In the genomic region with DNA sequence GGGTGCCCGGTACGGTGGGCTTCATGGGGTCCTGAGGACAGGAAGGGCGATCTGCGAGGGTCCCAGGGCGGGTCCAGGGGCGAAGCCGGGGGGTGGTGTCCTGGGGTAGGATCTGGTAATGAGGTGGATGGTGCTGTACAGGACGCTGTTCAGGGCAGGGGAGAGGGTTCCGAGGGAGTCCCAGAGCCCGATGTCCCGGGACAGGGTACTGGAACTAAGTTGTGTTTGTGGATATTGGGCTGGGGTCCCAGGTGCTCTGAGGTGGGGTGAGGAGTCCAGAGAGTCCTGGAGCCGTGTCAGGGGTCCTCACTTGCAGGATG, we compare ENCODE assay signal across 1 cellular context.
TF ChIP-seq lines count a peak whose summit lies in the region.

No MANE protein-coding gene starts in this region.

TF ChIP-seq in K562, 482 proteins besides CTCF, POLR2A, EP300 and RAD21:
- TF ChIP-seq KLF6 (CRISPR knock-in tag; IDR thresholded peaks at IDR 0.05; ENCODE audit: borderline replicate concordance) (0 out of 2 replicates have a peak, but pooled peaks have one; percentile 9), ZNF212 (CRISPR knock-in tag; IDR thresholded peaks at IDR 0.05) (0 out of 2 replicates have a peak, but pooled peaks have one; percentile 64), WHSC1 (IDR thresholded peaks at IDR 0.05; ENCODE audit: low read length) (peak; percentile 10), GABPB2 (CRISPR knock-in tag; conservative IDR thresholded peaks at IDR 0.05) (0 out of 2 replicates have a peak, but pooled peaks have one; percentile 4), NR2F6 (CRISPR knock-in tag; IDR thresholded peaks at IDR 0.05) (peak; percentile 67; the same call in 1 of the 2 replicates), ZNF174 (CRISPR knock-in tag; IDR thresholded peaks at IDR 0.05) (no peak), BHLHE40 (IDR thresholded peaks at IDR 0.05; ENCODE audit: low read length) (no peak), PHF20 (IDR thresholded peaks at IDR 0.05; ENCODE audit: partially characterized antibody) (no peak), ZNF41 (CRISPR knock-in tag; conservative IDR thresholded peaks at IDR 0.05) (peak; percentile 72; the same call in 1 of the 2 replicates), ZNF408 (CRISPR knock-in tag; IDR thresholded peaks at IDR 0.05; ENCODE audit: low read depth) (peak; percentile 61; the same call in 1 of the 2 replicates), KAT2B (IDR thresholded peaks at IDR 0.05; ENCODE audit: low read depth, low read length) (peak; percentile 30), RCOR1 (IDR thresholded peaks at IDR 0.05; ENCODE audit: borderline replicate concordance in 1 of 2, low read depth in 2 of 2, low read length in 2 of 2) (peak in 1 of 2 experiments; percentile 33; a peak in 1 of 4 replicates), NFRKB (IDR thresholded peaks at IDR 0.05; ENCODE audit: low read depth) (no peak), TAF15 (IDR thresholded peaks at IDR 0.05; ENCODE audit: low read depth, low read length) (0 out of 2 replicates have a peak, but pooled peaks have one; percentile 22), POU5F1 (IDR thresholded peaks at IDR 0.05; ENCODE audit: borderline replicate concordance, low read depth, low read length, partially characterized antibody) (peak; percentile 12), IFI16 (CRISPR knock-in tag; IDR thresholded peaks at IDR 0.05) (peak; percentile 52; the same call in 1 of the 2 replicates), E2F3 (CRISPR knock-in tag; IDR thresholded peaks at IDR 0.05) (no peak; the same call in 1 of the 2 replicates), ZFP1 (CRISPR knock-in tag; IDR thresholded peaks at IDR 0.05) (0 out of 2 replicates have a peak, but pooled peaks have one; percentile 40), DIDO1 (tag; IDR thresholded peaks at IDR 0.05; ENCODE audit: low read depth) (peak; percentile 27; the same call in 1 of the 2 replicates), MAFF (IDR thresholded peaks at IDR 0.05; ENCODE audit: low read length) (no peak), ZNF561 (CRISPR knock-in tag; conservative IDR thresholded peaks at IDR 0.05) (0 out of 2 replicates have a peak, but pooled peaks have one; percentile 75), ATF1 (CRISPR knock-in tag; IDR thresholded peaks at IDR 0.05) (no peak), ATF1 (tag; IDR thresholded peaks at IDR 0.05) (no peak), CHD1 (IDR thresholded peaks at IDR 0.05; ENCODE audit: low read length) (no peak), OTX1 (CRISPR knock-in tag; IDR thresholded peaks at IDR 0.05) (peak; percentile 87), ZNF311 (CRISPR knock-in tag; IDR thresholded peaks at IDR 0.05) (peak; percentile 16; the same call in 1 of the 2 replicates), ZNF764 (CRISPR knock-in tag; IDR thresholded peaks at IDR 0.05; ENCODE audit: low read depth) (peak; percentile 80; the same call in 1 of the 2 replicates), JUNB (CRISPR knock-in tag; conservative IDR thresholded peaks at IDR 0.05) (peak; percentile 38), ZFPM2 (CRISPR knock-in tag; IDR thresholded peaks at IDR 0.05) (0 out of 2 replicates have a peak, but pooled peaks have one; percentile 9), TBL1XR1 (IDR thresholded peaks at IDR 0.05; ENCODE audit: low read length in 2 of 2) (0 out of 4 replicates have a peak, but pooled peaks of 1 of the 2 experiments have one; percentile 26), HOXB6 (CRISPR knock-in tag; IDR thresholded peaks at IDR 0.05; ENCODE audit: borderline replicate concordance) (0 out of 2 replicates have a peak, but pooled peaks have one; percentile 12), MAFK (IDR thresholded peaks at IDR 0.05; ENCODE audit: low read length) (peak; percentile 34; the same call in 1 of the 2 replicates), ZZZ3 (IDR thresholded peaks at IDR 0.05) (no peak), SRSF1 (IDR thresholded peaks at IDR 0.05; ENCODE audit: low read depth, low read length) (no peak), ELF2 (CRISPR knock-in tag; IDR thresholded peaks at IDR 0.05) (peak; percentile 81), ELF4 (CRISPR knock-in tag; IDR thresholded peaks at IDR 0.05) (peak; percentile 84), ZNF134 (CRISPR knock-in tag; conservative IDR thresholded peaks at IDR 0.05) (no peak), ZNF12 (CRISPR knock-in tag; IDR thresholded peaks at IDR 0.05) (no peak), HEY1 (CRISPR knock-in tag; IDR thresholded peaks at IDR 0.05; ENCODE audit: borderline replicate concordance) (no peak), MCM7 (IDR thresholded peaks at IDR 0.05) (no peak), SAP30 (IDR thresholded peaks at IDR 0.05; ENCODE audit: borderline replicate concordance, insufficient read depth, low read depth, low read length, poor library complexity, severe bottlenecking) (peak; percentile 83), SRF (CRISPR knock-in tag; IDR thresholded peaks at IDR 0.05) (peak in 1 of 2 experiments; percentile 72; a peak in 1 of 4 replicates), ZNF57 (CRISPR knock-in tag; IDR thresholded peaks at IDR 0.05) (0 out of 2 replicates have a peak, but pooled peaks have one; percentile 85), CHD2 (IDR thresholded peaks at IDR 0.05; ENCODE audit: low read depth, low read length) (peak; percentile 12; the same call in 1 of the 2 replicates), CHD4 (IDR thresholded peaks at IDR 0.05; ENCODE audit: insufficient read depth, insufficient replicate concordance, low read depth, low read length, poor library complexity, severe bottlenecking) (peak; percentile 80), ZBTB7A (IDR thresholded peaks at IDR 0.05; ENCODE audit: borderline replicate concordance, control insufficient read depth, low read depth, low read length) (no peak), ZNF707 (CRISPR knock-in tag; conservative IDR thresholded peaks at IDR 0.05) (peak; percentile 55), PHB (CRISPR knock-in tag; IDR thresholded peaks at IDR 0.05) (peak; percentile 6; the same call in 1 of the 2 replicates), ZNF436 (CRISPR knock-in tag; IDR thresholded peaks at IDR 0.05) (0 out of 2 replicates have a peak, but pooled peaks have one; percentile 37), NR4A1 (CRISPR knock-in tag; IDR thresholded peaks at IDR 0.05) (peak; percentile 33; the same call in 1 of the 2 replicates), NR4A1 (tag; IDR thresholded peaks at IDR 0.05) (no peak)
- TF ChIP-seq, protein P1, sequence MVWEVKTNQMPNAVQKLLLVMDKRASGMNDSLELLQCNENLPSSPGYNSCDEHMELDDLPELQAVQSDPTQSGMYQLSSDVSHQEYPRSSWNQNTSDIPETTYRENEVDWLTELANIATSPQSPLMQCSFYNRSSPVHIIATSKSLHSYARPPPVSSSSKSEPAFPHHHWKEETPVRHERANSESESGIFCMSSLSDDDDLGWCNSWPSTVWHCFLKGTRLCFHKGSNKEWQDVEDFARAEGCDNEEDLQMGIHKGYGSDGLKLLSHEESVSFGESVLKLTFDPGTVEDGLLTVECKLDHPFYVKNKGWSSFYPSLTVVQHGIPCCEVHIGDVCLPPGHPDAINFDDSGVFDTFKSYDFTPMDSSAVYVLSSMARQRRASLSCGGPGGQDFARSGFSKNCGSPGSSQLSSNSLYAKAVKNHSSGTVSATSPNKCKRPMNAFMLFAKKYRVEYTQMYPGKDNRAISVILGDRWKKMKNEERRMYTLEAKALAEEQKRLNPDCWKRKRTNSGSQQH (CRISPR knock-in tag; IDR thresholded peaks at IDR 0.05): peak; percentile 91
- TF ChIP-seq, protein P2, sequence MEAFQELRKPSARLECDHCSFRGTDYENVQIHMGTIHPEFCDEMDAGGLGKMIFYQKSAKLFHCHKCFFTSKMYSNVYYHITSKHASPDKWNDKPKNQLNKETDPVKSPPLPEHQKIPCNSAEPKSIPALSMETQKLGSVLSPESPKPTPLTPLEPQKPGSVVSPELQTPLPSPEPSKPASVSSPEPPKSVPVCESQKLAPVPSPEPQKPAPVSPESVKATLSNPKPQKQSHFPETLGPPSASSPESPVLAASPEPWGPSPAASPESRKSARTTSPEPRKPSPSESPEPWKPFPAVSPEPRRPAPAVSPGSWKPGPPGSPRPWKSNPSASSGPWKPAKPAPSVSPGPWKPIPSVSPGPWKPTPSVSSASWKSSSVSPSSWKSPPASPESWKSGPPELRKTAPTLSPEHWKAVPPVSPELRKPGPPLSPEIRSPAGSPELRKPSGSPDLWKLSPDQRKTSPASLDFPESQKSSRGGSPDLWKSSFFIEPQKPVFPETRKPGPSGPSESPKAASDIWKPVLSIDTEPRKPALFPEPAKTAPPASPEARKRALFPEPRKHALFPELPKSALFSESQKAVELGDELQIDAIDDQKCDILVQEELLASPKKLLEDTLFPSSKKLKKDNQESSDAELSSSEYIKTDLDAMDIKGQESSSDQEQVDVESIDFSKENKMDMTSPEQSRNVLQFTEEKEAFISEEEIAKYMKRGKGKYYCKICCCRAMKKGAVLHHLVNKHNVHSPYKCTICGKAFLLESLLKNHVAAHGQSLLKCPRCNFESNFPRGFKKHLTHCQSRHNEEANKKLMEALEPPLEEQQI (IDR thresholded peaks at IDR 0.05): no peak
- TF ChIP-seq, protein P3, sequence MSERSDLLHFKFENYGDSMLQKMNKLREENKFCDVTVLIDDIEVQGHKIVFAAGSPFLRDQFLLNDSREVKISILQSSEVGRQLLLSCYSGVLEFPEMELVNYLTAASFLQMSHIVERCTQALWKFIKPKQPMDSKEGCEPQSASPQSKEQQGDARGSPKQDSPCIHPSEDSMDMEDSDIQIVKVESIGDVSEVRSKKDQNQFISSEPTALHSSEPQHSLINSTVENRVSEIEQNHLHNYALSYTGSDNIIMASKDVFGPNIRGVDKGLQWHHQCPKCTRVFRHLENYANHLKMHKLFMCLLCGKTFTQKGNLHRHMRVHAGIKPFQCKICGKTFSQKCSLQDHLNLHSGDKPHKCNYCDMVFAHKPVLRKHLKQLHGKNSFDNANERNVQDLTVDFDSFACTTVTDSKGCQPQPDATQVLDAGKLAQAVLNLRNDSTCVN (CRISPR knock-in tag; IDR thresholded peaks at IDR 0.05): peak; percentile 91
- TF ChIP-seq, protein P4, sequence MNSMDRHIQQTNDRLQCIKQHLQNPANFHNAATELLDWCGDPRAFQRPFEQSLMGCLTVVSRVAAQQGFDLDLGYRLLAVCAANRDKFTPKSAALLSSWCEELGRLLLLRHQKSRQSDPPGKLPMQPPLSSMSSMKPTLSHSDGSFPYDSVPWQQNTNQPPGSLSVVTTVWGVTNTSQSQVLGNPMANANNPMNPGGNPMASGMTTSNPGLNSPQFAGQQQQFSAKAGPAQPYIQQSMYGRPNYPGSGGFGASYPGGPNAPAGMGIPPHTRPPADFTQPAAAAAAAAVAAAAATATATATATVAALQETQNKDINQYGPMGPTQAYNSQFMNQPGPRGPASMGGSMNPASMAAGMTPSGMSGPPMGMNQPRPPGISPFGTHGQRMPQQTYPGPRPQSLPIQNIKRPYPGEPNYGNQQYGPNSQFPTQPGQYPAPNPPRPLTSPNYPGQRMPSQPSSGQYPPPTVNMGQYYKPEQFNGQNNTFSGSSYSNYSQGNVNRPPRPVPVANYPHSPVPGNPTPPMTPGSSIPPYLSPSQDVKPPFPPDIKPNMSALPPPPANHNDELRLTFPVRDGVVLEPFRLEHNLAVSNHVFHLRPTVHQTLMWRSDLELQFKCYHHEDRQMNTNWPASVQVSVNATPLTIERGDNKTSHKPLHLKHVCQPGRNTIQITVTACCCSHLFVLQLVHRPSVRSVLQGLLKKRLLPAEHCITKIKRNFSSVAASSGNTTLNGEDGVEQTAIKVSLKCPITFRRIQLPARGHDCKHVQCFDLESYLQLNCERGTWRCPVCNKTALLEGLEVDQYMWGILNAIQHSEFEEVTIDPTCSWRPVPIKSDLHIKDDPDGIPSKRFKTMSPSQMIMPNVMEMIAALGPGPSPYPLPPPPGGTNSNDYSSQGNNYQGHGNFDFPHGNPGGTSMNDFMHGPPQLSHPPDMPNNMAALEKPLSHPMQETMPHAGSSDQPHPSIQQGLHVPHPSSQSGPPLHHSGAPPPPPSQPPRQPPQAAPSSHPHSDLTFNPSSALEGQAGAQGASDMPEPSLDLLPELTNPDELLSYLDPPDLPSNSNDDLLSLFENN (IDR thresholded peaks at IDR 0.05; ENCODE audit: low read depth in 2 of 2, low read length in 2 of 2): peak in 1 of 2 experiments; percentile 28; a peak in 1 of 4 replicates
- TF ChIP-seq, protein P5, sequence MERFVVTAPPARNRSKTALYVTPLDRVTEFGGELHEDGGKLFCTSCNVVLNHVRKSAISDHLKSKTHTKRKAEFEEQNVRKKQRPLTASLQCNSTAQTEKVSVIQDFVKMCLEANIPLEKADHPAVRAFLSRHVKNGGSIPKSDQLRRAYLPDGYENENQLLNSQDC (CRISPR knock-in tag; IDR thresholded peaks at IDR 0.05): 0 out of 2 replicates have a peak, but pooled peaks have one; percentile 16
- TF ChIP-seq, protein P6, sequence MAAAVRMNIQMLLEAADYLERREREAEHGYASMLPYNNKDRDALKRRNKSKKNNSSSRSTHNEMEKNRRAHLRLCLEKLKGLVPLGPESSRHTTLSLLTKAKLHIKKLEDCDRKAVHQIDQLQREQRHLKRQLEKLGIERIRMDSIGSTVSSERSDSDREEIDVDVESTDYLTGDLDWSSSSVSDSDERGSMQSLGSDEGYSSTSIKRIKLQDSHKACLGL (CRISPR knock-in tag; IDR thresholded peaks at IDR 0.05; ENCODE audit: borderline replicate concordance, poor library complexity, severe bottlenecking): peak; percentile 3
- TF ChIP-seq, protein P7, sequence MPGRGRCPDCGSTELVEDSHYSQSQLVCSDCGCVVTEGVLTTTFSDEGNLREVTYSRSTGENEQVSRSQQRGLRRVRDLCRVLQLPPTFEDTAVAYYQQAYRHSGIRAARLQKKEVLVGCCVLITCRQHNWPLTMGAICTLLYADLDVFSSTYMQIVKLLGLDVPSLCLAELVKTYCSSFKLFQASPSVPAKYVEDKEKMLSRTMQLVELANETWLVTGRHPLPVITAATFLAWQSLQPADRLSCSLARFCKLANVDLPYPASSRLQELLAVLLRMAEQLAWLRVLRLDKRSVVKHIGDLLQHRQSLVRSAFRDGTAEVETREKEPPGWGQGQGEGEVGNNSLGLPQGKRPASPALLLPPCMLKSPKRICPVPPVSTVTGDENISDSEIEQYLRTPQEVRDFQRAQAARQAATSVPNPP (IDR thresholded peaks at IDR 0.05; ENCODE audit: borderline replicate concordance, insufficient read depth, insufficient read length): no peak
- TF ChIP-seq, protein P8, sequence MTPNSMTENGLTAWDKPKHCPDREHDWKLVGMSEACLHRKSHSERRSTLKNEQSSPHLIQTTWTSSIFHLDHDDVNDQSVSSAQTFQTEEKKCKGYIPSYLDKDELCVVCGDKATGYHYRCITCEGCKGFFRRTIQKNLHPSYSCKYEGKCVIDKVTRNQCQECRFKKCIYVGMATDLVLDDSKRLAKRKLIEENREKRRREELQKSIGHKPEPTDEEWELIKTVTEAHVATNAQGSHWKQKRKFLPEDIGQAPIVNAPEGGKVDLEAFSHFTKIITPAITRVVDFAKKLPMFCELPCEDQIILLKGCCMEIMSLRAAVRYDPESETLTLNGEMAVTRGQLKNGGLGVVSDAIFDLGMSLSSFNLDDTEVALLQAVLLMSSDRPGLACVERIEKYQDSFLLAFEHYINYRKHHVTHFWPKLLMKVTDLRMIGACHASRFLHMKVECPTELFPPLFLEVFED (CRISPR knock-in tag; conservative IDR thresholded peaks at IDR 0.05): peak; percentile 93; the same call in 1 of the 2 replicates
- TF ChIP-seq, protein P9, sequence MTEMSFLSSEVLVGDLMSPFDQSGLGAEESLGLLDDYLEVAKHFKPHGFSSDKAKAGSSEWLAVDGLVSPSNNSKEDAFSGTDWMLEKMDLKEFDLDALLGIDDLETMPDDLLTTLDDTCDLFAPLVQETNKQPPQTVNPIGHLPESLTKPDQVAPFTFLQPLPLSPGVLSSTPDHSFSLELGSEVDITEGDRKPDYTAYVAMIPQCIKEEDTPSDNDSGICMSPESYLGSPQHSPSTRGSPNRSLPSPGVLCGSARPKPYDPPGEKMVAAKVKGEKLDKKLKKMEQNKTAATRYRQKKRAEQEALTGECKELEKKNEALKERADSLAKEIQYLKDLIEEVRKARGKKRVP (CRISPR knock-in tag; IDR thresholded peaks at IDR 0.05): 0 out of 2 replicates have a peak, but pooled peaks have one; percentile 11
